In the genomic region with DNA sequence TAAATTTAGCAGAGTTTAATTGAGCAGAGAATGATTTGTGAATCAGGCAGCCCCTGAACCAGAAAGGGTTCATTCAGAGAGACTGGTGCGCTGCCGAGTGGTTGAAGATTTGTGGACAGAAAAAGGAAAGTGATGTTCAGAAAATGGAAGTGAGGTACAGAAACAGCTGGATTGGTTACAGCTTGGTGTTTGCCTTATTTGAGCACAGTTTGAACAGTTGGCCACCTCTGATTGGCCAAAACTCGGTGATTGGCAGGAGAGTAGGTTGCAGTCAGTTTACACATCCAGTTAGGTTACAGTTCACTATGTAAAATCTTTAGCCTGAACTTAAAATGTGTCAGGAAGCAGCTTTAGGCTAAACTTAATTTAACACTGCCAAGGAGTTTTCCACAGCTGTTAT, we compare ENCODE assay signal across 12 cellular contexts. TPM values are rescaled to one million over a fixed set of nuclear protein-coding genes. Genes with fewer than 3 reads are reported as not detected.
DNase-seq lines count a peak whose midpoint lies in the region; ATAC-seq, FAIRE-seq and TF ChIP-seq lines count a peak whose summit lies in the region.
"Had no signal": no experiment of that assay in that cellular context is flagged by ENCODE, and none has a peak within 500 bp of the region (broad histone marks: within the 10 kb centered on the region; RNA-seq: fewer than 3 reads in every experiment).

No MANE protein-coding gene starts in this region.

- POLR2A ChIA-PET in PC-3 (lab: Charles Lee; ENCODE audit: unreplicated experiment) = no interaction called here

- no peaks in the 10 kb centered on the region for H3K27me3 Mint-ChIP-seq in activated CD8-positive, alpha-beta memory T cell treated with anti-CD3 and anti-CD28 coated beads, Interleukin-2, amount 10 ng/mL, durations not matched to agents 7 days and 5 days

- FAIRE-seq in bronchial epithelial cell (lab: Jason Lieb, UNC) = peak; percentile 18

- H2AFZ ChIP-seq in PC-3 (ENCODE audit: low read length) = peak overlapping the region; percentile 27; the same call in 1 of the 2 replicates
- peak overlapping the region; percentile 84 for H2AFZ ChIP-seq in smooth muscle cell (ENCODE audit: low read depth)

- peak; percentile 50 for ATAC-seq in activated CD8-positive, alpha-beta memory T cell treated with anti-CD3 and anti-CD28 coated beads, Interleukin-2, amount 10 ng/mL, durations not matched to agents 7 days and 5 days
- no peak for ATAC-seq in PC-3

- TF ChIP-seq POLR2A in uterus (IDR thresholded peaks at IDR 0.05) = no peak

- H3K9me3 ChIP-seq in PC-3 (ENCODE audit: low read length) = no peaks in the 10 kb centered on the region
- H3K9me3 ChIP-seq in smooth muscle cell (replicated peaks; ENCODE audit: low read depth) = no peaks in the 10 kb centered on the region
- H3K9me3 ChIP-seq in uterus = no peaks in the 10 kb centered on the region
- H3K9me3 ChIP-seq: esophagus squamous epithelium had no signal

- no peak overlapping the region for H3K4me3 Mint-ChIP-seq in activated CD8-positive, alpha-beta memory T cell treated with anti-CD3 and anti-CD28 coated beads, Interleukin-2, amount 10 ng/mL, durations not matched to agents 7 days and 5 days
- H3K4me3 Mint-ChIP-seq: neural progenitor cell had no signal

- peaks cover 6% of the 10 kb centered on the region for H3K36me3 Mint-ChIP-seq in activated CD8-positive, alpha-beta memory T cell treated with anti-CD3 and anti-CD28 coated beads, Interleukin-2, amount 10 ng/mL, durations not matched to agents 7 days and 5 days
- H3K36me3 Mint-ChIP-seq: neural progenitor cell had no signal

- H3K36me3 ChIP-seq in PC-3 (ENCODE audit: low read depth, low read length) (no peaks in the 10 kb centered on the region), bronchial epithelial cell (ENCODE audit: control insufficient read depth, insufficient read depth, low read length) (no peaks in the 10 kb centered on the region), smooth muscle cell (ENCODE audit: low read depth) (no peaks in the 10 kb centered on the region), uterus (no peaks in the 10 kb centered on the region)
- H3K36me3 ChIP-seq: esophagus squamous epithelium, neural progenitor cell had no signal

- no peaks in the 10 kb centered on the region for H3K9me3 Mint-ChIP-seq in activated CD8-positive, alpha-beta memory T cell treated with anti-CD3 and anti-CD28 coated beads, Interleukin-2, amount 10 ng/mL, durations not matched to agents 7 days and 5 days (ENCODE audit: low read depth)

- intact Hi-C loops in PC-3 (cut with micrococcal nuclease) = loop anchor here (1.0 kb wide), 1 partner anchor 11 kb away; no protein-coding TSS in a partner anchor
- intact Hi-C loops in uterus (cut with DNase I; ENCODE audit: low total_unique reads) = no loop called here

- H3K4me3 ChIP-seq in PC-3 (ENCODE audit: low read length) = no peak overlapping the region
- H3K4me3 ChIP-seq in bronchial epithelial cell (ENCODE audit: low read depth, low read length) = no peak overlapping the region
- H3K4me3 ChIP-seq in smooth muscle cell = no peak overlapping the region
- H3K4me3 ChIP-seq in uterus = no peak overlapping the region
- H3K4me3 ChIP-seq: esophagus squamous epithelium, neural progenitor cell had no signal

- no peaks in the 10 kb centered on the region for H3K9me2 ChIP-seq in PC-3 (replicated peaks; ENCODE audit: low read length)

- H3F3A ChIP-seq in PC-3 (ENCODE audit: low read length, unreplicated experiment) (no peaks in the 10 kb centered on the region), smooth muscle cell (ENCODE audit: low read depth) (peaks cover 9% of the 10 kb centered on the region)

- H3K27ac Mint-ChIP-seq in activated CD8-positive, alpha-beta memory T cell treated with anti-CD3 and anti-CD28 coated beads, Interleukin-2, amount 10 ng/mL, durations not matched to agents 7 days and 5 days = peak overlapping the region; percentile 73
- H3K27ac Mint-ChIP-seq: neural progenitor cell had no signal

- no peaks in the 10 kb centered on the region for H4K20me1 ChIP-seq in PC-3 (ENCODE audit: low read length)
- H4K20me1 ChIP-seq in smooth muscle cell (ENCODE audit: low read depth) = no peaks in the 10 kb centered on the region

- CTCF ChIA-PET in activated CD8-positive, alpha-beta memory T cell treated with anti-CD3 and anti-CD28 coated beads, Interleukin-2, amount 10 ng/mL, durations not matched to agents 7 days and 5 days (lab: Charles Lee) = interaction anchor here (1.2 to 1.3 kb wide), 2 partner anchors 9 to 12 kb away, joined by 3 to 4 read pairs; no protein-coding TSS in a partner anchor
- CTCF ChIA-PET in PC-3 (lab: Charles Lee) = no interaction called here

- TF ChIP-seq CTCF in PC-3 (conservative IDR thresholded peaks at IDR 0.05; ENCODE audit: low read depth, low read length) = no peak
- no peak for TF ChIP-seq CTCF in bronchial epithelial cell (IDR thresholded peaks at IDR 0.05; ENCODE audit: insufficient read depth, low read length, severe bottlenecking)
- no peak for TF ChIP-seq CTCF in smooth muscle cell (IDR thresholded peaks at IDR 0.05; ENCODE audit: borderline replicate concordance, insufficient read depth, poor library complexity, severe bottlenecking)
- TF ChIP-seq CTCF in uterus (IDR thresholded peaks at IDR 0.05) = no peak

- peaks cover 20% of the 10 kb centered on the region for H3K4me1 Mint-ChIP-seq in activated CD8-positive, alpha-beta memory T cell treated with anti-CD3 and anti-CD28 coated beads, Interleukin-2, amount 10 ng/mL, durations not matched to agents 7 days and 5 days

- no peaks in the 10 kb centered on the region for H3K27me3 ChIP-seq in PC-3 (ENCODE audit: low read length)
- no peaks in the 10 kb centered on the region for H3K27me3 ChIP-seq in bronchial epithelial cell (ENCODE audit: control insufficient read depth, insufficient read depth, low read length)
- H3K27me3 ChIP-seq in smooth muscle cell (ENCODE audit: low read depth) = no peaks in the 10 kb centered on the region
- H3K27me3 ChIP-seq in uterus = peaks cover 0 to 12% of the 10 kb centered on the region in 2 donors
- H3K27me3 ChIP-seq: esophagus squamous epithelium, neural progenitor cell had no signal

- peaks cover 33% of the 10 kb centered on the region for H3K4me1 ChIP-seq in PC-3 (ENCODE audit: insufficient read depth, low read length)
- no peaks in the 10 kb centered on the region for H3K4me1 ChIP-seq in smooth muscle cell (ENCODE audit: low read depth)
- no peaks in the 10 kb centered on the region for H3K4me1 ChIP-seq in uterus
- H3K4me1 ChIP-seq: neural progenitor cell had no signal

- H3K9ac ChIP-seq in PC-3 (ENCODE audit: low read length) (no peak overlapping the region), smooth muscle cell (ENCODE audit: low read depth) (no peak overlapping the region)
- H3K9ac ChIP-seq: neural progenitor cell had no signal

- H3K79me2 ChIP-seq in PC-3 (ENCODE audit: low read length) (no peaks in the 10 kb centered on the region), smooth muscle cell (ENCODE audit: low read depth) (no peaks in the 10 kb centered on the region)

- H3K4me2 ChIP-seq in PC-3 (ENCODE audit: low read length) (no peak overlapping the region), smooth muscle cell (no peak overlapping the region)
- H3K4me2 ChIP-seq: neural progenitor cell had no signal

- DNase-seq in activated CD8-positive, alpha-beta memory T cell treated with anti-CD3 and anti-CD28 coated beads, Interleukin-2, amount 10 ng/mL, durations not matched to agents 7 days and 5 days = peak; percentile 65
- DNase-seq in activated CD8-positive, alpha-beta memory T cell treated with anti-CD3 and anti-CD28 coated beads, Interleukin-2, amount 50 U/mL, for 4 hours = no peak
- DNase-seq in PC-3 (no peak), bronchial epithelial cell (ENCODE audit: low read depth) (no peak), smooth muscle cell (lab: John Stamatoyannopoulos, UW; ENCODE audit: unreplicated experiment) (no peak), epidermal melanocyte (ENCODE audit: insufficient read length, low spot score) (no peak), pons (ENCODE audit: low spot score) (no peak), uterus (no peak)
- DNase-seq: esophagus squamous epithelium, islet precursor cell, NCI-H69 had no signal

- H3K27ac ChIP-seq in PC-3 (ENCODE audit: low read length) (no peak overlapping the region), smooth muscle cell (ENCODE audit: low read depth) (peak overlapping the region; percentile 69), uterus (peak overlapping the region in 1 of 2 donors; percentile 39)
- H3K27ac ChIP-seq: neural progenitor cell had no signal

- 83% methylated on average over 3 of the region's 3 CpGs for WGBS in smooth muscle cell (ENCODE audit: low lambda C conversion rate)

- no TSS peak for BruUV-seq in PC-3 (replicated peaks; lab: Mats Ljungman, UMichigan)

RNA-seq across cellular contexts. Expression of a gene that starts 14.9 kb away (rescaled TPM):
- total RNA-seq in activated CD8-positive, alpha-beta memory T cell treated with anti-CD3 and anti-CD28 coated beads, Interleukin-2, amount 10 ng/mL, durations not matched to agents 7 days and 5 days = 10 to 100 TPM; 57.9 to 77.7 TPM
- 122 and 123 TPM in 2 replicates for total RNA-seq in PC-3 (2014; rRNA removed)
- total RNA-seq in bronchial epithelial cell = 127 and 157 TPM in 2 replicates
- 31.5 and 33.1 TPM in 2 replicates for total RNA-seq in smooth muscle cell
- 36.4 and 37.7 TPM in 2 replicates for polyA plus RNA-seq in smooth muscle cell
- total RNA-seq in uterus = 10 to 100 TPM; 13.1 to 39.4 (median 27.9) TPM
